Comparison of ENCODE assay signal across 17 cellular contexts in genomic region chr3:4387224-4388204, GRCh38.
A peak's percentile ranks its signal among the peaks of the same experiment; 100 is the strongest.
DNase-seq lines count a peak whose midpoint lies in the region; ATAC-seq lines count a peak whose summit lies in the region.
"Had no signal": no experiment of that assay in that cellular context is flagged by ENCODE, and none has a peak within 500 bp of the region (broad histone marks: within the 10 kb centered on the region; RNA-seq: fewer than 3 reads in every experiment).

No MANE protein-coding gene starts in this region.

- DNase-seq in activated T-cell treated with anti-CD3 and anti-CD28 coated beads, Interleukin-2, amount 50 U/mL, for 4 hours: no peak
- no peak for DNase-seq in activated T-cell treated with anti-CD3 and anti-CD28 coated beads, Interleukin-2, amount 50 U/mL, for 1 hour
- no peak for DNase-seq in stimulated activated naive B cell treated with anti-CD40 and anti-IgM and Interleukin-4, amounts not matched to agents 10 μg/mL and 1 μg/mL and 100 μg/mL, for 72 hours
- DNase-seq in NCI-H526 treated with DMSO at 0.1 percent for 48 hours (lab: John Stamatoyannopoulos, UW) (no peak), NCI-H1436 treated with DMSO at 0.1 percent for 48 hours (lab: John Stamatoyannopoulos, UW) (no peak), CD1c-positive myeloid dendritic cell (ENCODE audit: extremely low spot score) (no peak)
- DNase-seq: activated CD4-positive, alpha-beta T cell treated with anti-CD3 and anti-CD28 coated beads for 1 hour; activated naive CD4-positive, alpha-beta T cell treated with anti-CD3 and anti-CD28 coated beads, Interleukin-2, amount 10 ng/mL, durations not matched to agents 7 days and 5 days; glutamatergic neuron; islet precursor cell; mucosa of descending colon; NCI-H524; pancreas; tibial artery had no signal

- ATAC-seq in activated T-cell treated with anti-CD3 and anti-CD28 coated beads, Interleukin-2, amount 50 U/mL, for 4 hours: peak; percentile 86 to 87
- ATAC-seq in GM21423 (IDR thresholded peaks at IDR 0.05; ENCODE audit: unreplicated experiment) (peak; percentile 65), HG03280 (IDR thresholded peaks at IDR 0.05; ENCODE audit: unreplicated experiment) (peak; percentile 54)
- ATAC-seq in stimulated activated naive B cell treated with anti-CD40 and anti-IgM and Interleukin-4, amounts not matched to agents 10 μg/mL and 1 μg/mL and 100 μg/mL, for 72 hours (replicated peaks): peak; percentile 84 to 92
- ATAC-seq: HCT116, mucosa of descending colon, pancreas had no signal

- peak overlapping the region; percentile 7 for H3K4me3 Mint-ChIP-seq in activated T-cell treated with anti-CD3 and anti-CD28 coated beads, Interleukin-2, amount 50 U/mL, for 4 hours
- peak overlapping the region; percentile 30 to 46 for H3K4me3 Mint-ChIP-seq in stimulated activated naive B cell treated with anti-CD40 and anti-IgM and Interleukin-4, amounts not matched to agents 10 μg/mL and 1 μg/mL and 100 μg/mL, for 72 hours
- H3K4me3 Mint-ChIP-seq: activated naive CD4-positive, alpha-beta T cell treated with anti-CD3 and anti-CD28 coated beads, Interleukin-2, amount 10 ng/mL, durations not matched to agents 7 days and 5 days had no signal

- peak overlapping the region; percentile 10 for H3K27ac Mint-ChIP-seq in stimulated activated naive B cell treated with anti-CD40 and anti-IgM and Interleukin-4, amounts not matched to agents 10 μg/mL and 1 μg/mL and 100 μg/mL, for 72 hours
- H3K27ac Mint-ChIP-seq: activated naive CD4-positive, alpha-beta T cell treated with anti-CD3 and anti-CD28 coated beads, Interleukin-2, amount 10 ng/mL, durations not matched to agents 7 days and 5 days had no signal

- H3K27me3 Mint-ChIP-seq in activated T-cell treated with anti-CD3 and anti-CD28 coated beads, Interleukin-2, amount 50 U/mL, for 4 hours (ENCODE audit: low read depth): no peaks in the 10 kb centered on the region
- H3K27me3 Mint-ChIP-seq in stimulated activated naive B cell treated with anti-CD40 and anti-IgM and Interleukin-4, amounts not matched to agents 10 μg/mL and 1 μg/mL and 100 μg/mL, for 72 hours: no peaks in the 10 kb centered on the region
- H3K27me3 Mint-ChIP-seq: activated naive CD4-positive, alpha-beta T cell treated with anti-CD3 and anti-CD28 coated beads, Interleukin-2, amount 10 ng/mL, durations not matched to agents 7 days and 5 days had no signal

- no peaks in the 10 kb centered on the region for H3K9me3 Mint-ChIP-seq in activated T-cell treated with anti-CD3 and anti-CD28 coated beads, Interleukin-2, amount 50 U/mL, for 4 hours
- peaks cover 2 to 8% of the 10 kb centered on the region in 2 donors for H3K9me3 Mint-ChIP-seq in stimulated activated naive B cell treated with anti-CD40 and anti-IgM and Interleukin-4, amounts not matched to agents 10 μg/mL and 1 μg/mL and 100 μg/mL, for 72 hours

- peaks cover 38% of the 10 kb centered on the region for H3K4me1 Mint-ChIP-seq in activated T-cell treated with anti-CD3 and anti-CD28 coated beads, Interleukin-2, amount 50 U/mL, for 4 hours (ENCODE audit: low read depth)
- peaks cover 15 to 41% of the 10 kb centered on the region in 2 donors for H3K4me1 Mint-ChIP-seq in stimulated activated naive B cell treated with anti-CD40 and anti-IgM and Interleukin-4, amounts not matched to agents 10 μg/mL and 1 μg/mL and 100 μg/mL, for 72 hours

- peaks cover 16% of the 10 kb centered on the region for H3K36me3 Mint-ChIP-seq in activated T-cell treated with anti-CD3 and anti-CD28 coated beads, Interleukin-2, amount 50 U/mL, for 4 hours (ENCODE audit: insufficient read depth)
- peaks cover 27 to 35% of the 10 kb centered on the region in 2 donors for H3K36me3 Mint-ChIP-seq in stimulated activated naive B cell treated with anti-CD40 and anti-IgM and Interleukin-4, amounts not matched to agents 10 μg/mL and 1 μg/mL and 100 μg/mL, for 72 hours
